20 cellular contexts compared by ENCODE assay signal in genomic region chr20:53895385-53895755, GRCh38.
DNase-seq lines count a peak whose midpoint lies in the region; ATAC-seq and TF ChIP-seq lines count a peak whose summit lies in the region.
"Had no signal": no experiment of that assay in that cellular context is flagged by ENCODE, and none has a peak within 500 bp of the region (broad histone marks: within the 10 kb centered on the region; RNA-seq: fewer than 3 reads in every experiment).

No MANE protein-coding gene starts in this region.

- CTCF ChIA-PET in IMR-90 (lab: Yijun Ruan, JAX), result interaction anchor here (0.6 kb wide), 3 partner anchors 7 to 78 kb away, joined by 3 read pairs; no protein-coding TSS in a partner anchor
- CTCF ChIA-PET in WTC11 (lab: Charles Lee), result no interaction called here

- no peak overlapping the region; a peak in 1 of 4 replicates for H4K8ac ChIP-seq in IMR-90 (ENCODE audit: low read depth in 2 of 2, low read length in 2 of 2)

- H4K5ac ChIP-seq in IMR-90 (ENCODE audit: low read depth, low read length), result no peak overlapping the region

- TF ChIP-seq RAD21 in IMR-90 (IDR thresholded peaks at IDR 0.05; ENCODE audit: low read length), result no peak

- peak overlapping the region; percentile 40; the same call in 1 of the 2 replicates for H3K14ac ChIP-seq in IMR-90 (replicated peaks; ENCODE audit: low read depth, low read length)

- no peak overlapping the region for H3K4me3 ChIP-seq in IMR-90 (ENCODE audit: insufficient read depth, low read depth, low read length)
- no peak overlapping the region for H3K4me3 ChIP-seq in Karpas-422 (ENCODE audit: low read length)
- H3K4me3 ChIP-seq: Peyer's patch, SJSA1 had no signal

- TF ChIP-seq POLR2A in IMR-90 (IDR thresholded peaks at IDR 0.05; ENCODE audit: low read depth, low read length), result no peak

- H3K9me3 Mint-ChIP-seq in activated naive CD8-positive, alpha-beta T cell (ENCODE audit: low read depth), result no peaks in the 10 kb centered on the region
- H3K9me3 Mint-ChIP-seq in activated naive CD8-positive, alpha-beta T cell treated with anti-CD3 and anti-CD28 coated beads, Interleukin-2, amount 50 U/mL, for 24 hours, result no peaks in the 10 kb centered on the region
- H3K9me3 Mint-ChIP-seq in WTC11, result peaks cover 18% of the 10 kb centered on the region
- peaks cover 2% of the 10 kb centered on the region for H3K9me3 Mint-ChIP-seq in memory B cell

- intact Hi-C loops in IMR-90 (cut with micrococcal nuclease), result no loop called here

- H3K9me3 ChIP-seq in IMR-90 (ENCODE audit: control insufficient read depth, insufficient read depth, low read length) (peaks cover 9% of the 10 kb centered on the region; the same call in 1 of the 2 replicates), Karpas-422 (ENCODE audit: low read length) (0 out of 2 replicates have a peak, but pooled peaks cover 3% of the 10 kb centered on the region)
- H3K9me3 ChIP-seq: Peyer's patch had no signal

- no peaks in the 10 kb centered on the region for H3K27me3 Mint-ChIP-seq in activated naive CD8-positive, alpha-beta T cell
- H3K27me3 Mint-ChIP-seq in activated naive CD8-positive, alpha-beta T cell treated with anti-CD3 and anti-CD28 coated beads, Interleukin-2, amount 50 U/mL, for 24 hours, result peaks cover 4% of the 10 kb centered on the region
- no peaks in the 10 kb centered on the region; the same call in 1 of the 2 replicates for H3K27me3 Mint-ChIP-seq in WTC11 (ENCODE audit: low read depth)
- no peaks in the 10 kb centered on the region for H3K27me3 Mint-ChIP-seq in memory B cell

- no TSS peak for BruUV-seq in IMR-90 (replicated peaks; lab: Mats Ljungman, UMichigan)

- POLR2A ChIA-PET in IMR-90 (lab: Charles Lee; ENCODE audit: unreplicated experiment), result no interaction called here
- POLR2A ChIA-PET in WTC11 (lab: Charles Lee), result no interaction called here

- H3K36me3 ChIP-seq in IMR-90 (ENCODE audit: control insufficient read depth, insufficient read depth, low read length) (no peaks in the 10 kb centered on the region), Karpas-422 (ENCODE audit: insufficient read depth, low read length) (no peaks in the 10 kb centered on the region)
- H3K36me3 ChIP-seq: Peyer's patch had no signal

- peak overlapping the region; percentile 77 for H2AK9ac ChIP-seq in IMR-90 (replicated peaks; ENCODE audit: low read depth, low read length, poor library complexity)

- no peak overlapping the region for H3K4me3 Mint-ChIP-seq in activated naive CD8-positive, alpha-beta T cell
- H3K4me3 Mint-ChIP-seq in activated naive CD8-positive, alpha-beta T cell treated with anti-CD3 and anti-CD28 coated beads, Interleukin-2, amount 50 U/mL, for 24 hours, result no peak overlapping the region
- no peak overlapping the region for H3K4me3 Mint-ChIP-seq in WTC11
- no peak overlapping the region for H3K4me3 Mint-ChIP-seq in memory B cell

- peak overlapping the region; percentile 86 for H2AK5ac ChIP-seq in IMR-90 (ENCODE audit: low read depth, low read length)

- no peak for ATAC-seq in activated naive CD8-positive, alpha-beta T cell treated with anti-CD3 and anti-CD28 coated beads, Interleukin-2, amount 50 U/mL, for 24 hours
- ATAC-seq in IMR-90 (ENCODE audit: low read depth) (no peak), WTC11 (no peak), memory B cell (ENCODE audit: low read depth) (no peak), GM19452 (IDR thresholded peaks at IDR 0.05; ENCODE audit: unreplicated experiment) (no peak)
- ATAC-seq: Right ventricle myocardium inferior had no signal

- peaks cover 2% of the 10 kb centered on the region for H3K36me3 Mint-ChIP-seq in activated naive CD8-positive, alpha-beta T cell
- H3K36me3 Mint-ChIP-seq in activated naive CD8-positive, alpha-beta T cell treated with anti-CD3 and anti-CD28 coated beads, Interleukin-2, amount 50 U/mL, for 24 hours (ENCODE audit: low read depth), result peaks cover 6% of the 10 kb centered on the region
- peaks cover 6% of the 10 kb centered on the region for H3K36me3 Mint-ChIP-seq in WTC11
- H3K36me3 Mint-ChIP-seq in memory B cell, result no peaks in the 10 kb centered on the region

- TF ChIP-seq CTCF in IMR-90 (conservative IDR thresholded peaks at IDR 0.05; ENCODE audit: low read depth, low read length) (no peak), WTC11 (IDR thresholded peaks at IDR 0.05) (no peak)

- H3K4me2 ChIP-seq in IMR-90 (ENCODE audit: low read depth, low read length) (no peak overlapping the region), Karpas-422 (ENCODE audit: low read depth, low read length, poor library complexity, severe bottlenecking) (no peak overlapping the region)

- peak overlapping the region; percentile 25; the same call in 1 of the 2 replicates for H2BK120ac ChIP-seq in IMR-90 (ENCODE audit: low read depth, low read length)

- H2AFZ ChIP-seq in IMR-90 (replicated peaks; ENCODE audit: low read length, poor library complexity), result no peak overlapping the region
- no peak overlapping the region for H2AFZ ChIP-seq in Karpas-422 (ENCODE audit: low read length)

- H3K18ac ChIP-seq in IMR-90 (ENCODE audit: low read depth, low read length), result no peak overlapping the region; the same call in 1 of the 2 replicates

- peak overlapping the region; percentile 98 for H3K27ac Mint-ChIP-seq in activated naive CD8-positive, alpha-beta T cell
- no peak overlapping the region for H3K27ac Mint-ChIP-seq in activated naive CD8-positive, alpha-beta T cell treated with anti-CD3 and anti-CD28 coated beads, Interleukin-2, amount 50 U/mL, for 24 hours
- peak overlapping the region; percentile 38; the same call in 1 of the 2 replicates for H3K27ac Mint-ChIP-seq in WTC11
- H3K27ac Mint-ChIP-seq in memory B cell, result peak overlapping the region; percentile 35

- peak overlapping the region; percentile 62; the same call in 1 of the 2 replicates for H2BK20ac ChIP-seq in IMR-90 (ENCODE audit: low read depth, low read length)

- H3K4ac ChIP-seq in IMR-90 (ENCODE audit: low read depth, low read length), result peak overlapping the region; percentile 57

- H4K91ac ChIP-seq in IMR-90 (ENCODE audit: insufficient read depth, low read depth, low read length), result no peak overlapping the region

- dilution Hi-C loops in IMR-90 (cut with HindIII; ENCODE audit: low sequenced_read_pairs, unreplicated experiment), result no loop called here

- no peaks in the 10 kb centered on the region for H3K79me2 ChIP-seq in Karpas-422 (ENCODE audit: low read length)

- in situ Hi-C loops in IMR-90 (cut with MboI; ENCODE audit: low sequenced_read_pairs), result no loop called here

- H2BK5ac ChIP-seq in IMR-90 (ENCODE audit: low read depth, low read length, poor library complexity, severe bottlenecking), result no peak overlapping the region

- peaks cover 17% of the 10 kb centered on the region for H3K4me1 ChIP-seq in IMR-90 (ENCODE audit: control insufficient read depth, insufficient read depth, low read length)
- peaks cover 19% of the 10 kb centered on the region for H3K4me1 ChIP-seq in Karpas-422 (ENCODE audit: low read length)

- H3K27ac ChIP-seq in IMR-90 (ENCODE audit: insufficient read depth, low read length), result no peak overlapping the region
- no peak overlapping the region for H3K27ac ChIP-seq in Karpas-422 (ENCODE audit: low read length)
- H3K27ac ChIP-seq: SJSA1 had no signal

- no peaks in the 10 kb centered on the region for H3K9me2 ChIP-seq in Karpas-422 (replicated peaks; ENCODE audit: insufficient read depth, low read length)

- H2BK15ac ChIP-seq in IMR-90 (ENCODE audit: low read depth, low read length), result peak overlapping the region; percentile 73; the same call in 2 of the 3 replicates

- peaks cover 12% of the 10 kb centered on the region for H3K9me1 ChIP-seq in IMR-90 (ENCODE audit: insufficient read depth, low read length)

- H4K20me1 ChIP-seq in IMR-90 (ENCODE audit: insufficient read depth, low read length) (no peaks in the 10 kb centered on the region), Karpas-422 (ENCODE audit: insufficient read depth, low read depth, low read length) (no peaks in the 10 kb centered on the region)

- WGBS in IMR-90 (ENCODE audit: extremely low coverage in 2 of 2, insufficient read length in 1 of 2), 2 experiments, result 80% methylated on average over 1 of the region's 4 CpGs; no CpG with 5 or more reads in 1 of the 2 experiments

- H3K79me1 ChIP-seq in IMR-90 (ENCODE audit: low read depth in 1 of 2, low read length in 2 of 2), result no peaks in the 10 kb centered on the region; a peak in 1 of 4 replicates

- no peak overlapping the region for H3K23ac ChIP-seq in IMR-90 (ENCODE audit: low read depth, low read length)

- H3K9ac ChIP-seq in IMR-90 (ENCODE audit: low read depth, low read length) (no peak overlapping the region), Karpas-422 (ENCODE audit: low read length) (no peak overlapping the region)

- no peak for DNase-seq in activated naive CD8-positive, alpha-beta T cell treated with anti-CD3 and anti-CD28 coated beads, Interleukin-2, amount 50 U/mL, for 24 hours
- DNase-seq in IMR-90, result no peak
- no peak for DNase-seq in WTC11 (ENCODE audit: low spot score)
- DNase-seq in memory B cell (ENCODE audit: low spot score in 2 of 2), result no peak
- DNase-seq in NCI-H524 (lab: John Stamatoyannopoulos, UW), result no peak
- DNase-seq in Karpas-422, result no peak
- DNase-seq: AML-193, DMS79, KBM-7, NCI-H1092 treated with DMSO at 0.1 percent for 48 hours, NCI-H1436 treated with DMSO at 0.1 percent for 48 hours, NCI-H2029, NCI-H2227 treated with DMSO at 0.1 percent for 48 hours, NCI-H510A, NCI-H748 treated with DMSO at 0.1 percent for 48 hours had no signal

- H3K27me3 ChIP-seq in IMR-90 (ENCODE audit: control insufficient read depth, insufficient read depth, low read length) (no peaks in the 10 kb centered on the region), Karpas-422 (ENCODE audit: low read length) (no peaks in the 10 kb centered on the region)
- H3K27me3 ChIP-seq: Peyer's patch, SJSA1 had no signal

- H3K56ac ChIP-seq in IMR-90 (ENCODE audit: extremely low read depth, insufficient read depth, low read length), result no peak overlapping the region

- peaks cover 79% of the 10 kb centered on the region for H3K4me1 Mint-ChIP-seq in activated naive CD8-positive, alpha-beta T cell (ENCODE audit: low read depth)
- peaks cover 84% of the 10 kb centered on the region for H3K4me1 Mint-ChIP-seq in activated naive CD8-positive, alpha-beta T cell treated with anti-CD3 and anti-CD28 coated beads, Interleukin-2, amount 50 U/mL, for 24 hours
- H3K4me1 Mint-ChIP-seq in WTC11 (peaks cover 41% of the 10 kb centered on the region), memory B cell (peaks cover 36% of the 10 kb centered on the region)

TF ChIP-seq in IMR-90, 13 proteins besides CTCF, POLR2A, EP300 and RAD21 (continues in another document):
- TF ChIP-seq NFE2L2 (IDR thresholded peaks at IDR 0.05; ENCODE audit: low read depth, low read length) (no peak), FOS (IDR thresholded peaks at IDR 0.05; ENCODE audit: low read depth, low read length) (no peak), CEBPB (IDR thresholded peaks at IDR 0.05; ENCODE audit: low read depth, low read length) (no peak), MAFK (IDR thresholded peaks at IDR 0.05; ENCODE audit: low read depth, low read length) (no peak)

TF ChIP-seq in WTC11, 78 proteins besides CTCF, POLR2A, EP300 and RAD21 (continues in another document):
- TF ChIP-seq ETV6 (CRISPR knock-in tag; IDR thresholded peaks at IDR 0.05), result no peak
- no peak for TF ChIP-seq TP53 (CRISPR knock-in tag; IDR thresholded peaks at IDR 0.05)
- no peak for TF ChIP-seq ZNF317 (CRISPR knock-in tag; IDR thresholded peaks at IDR 0.05; ENCODE audit: borderline replicate concordance, low read depth)
